ENCODE assay signal across 18 cellular contexts in the genomic region with DNA sequence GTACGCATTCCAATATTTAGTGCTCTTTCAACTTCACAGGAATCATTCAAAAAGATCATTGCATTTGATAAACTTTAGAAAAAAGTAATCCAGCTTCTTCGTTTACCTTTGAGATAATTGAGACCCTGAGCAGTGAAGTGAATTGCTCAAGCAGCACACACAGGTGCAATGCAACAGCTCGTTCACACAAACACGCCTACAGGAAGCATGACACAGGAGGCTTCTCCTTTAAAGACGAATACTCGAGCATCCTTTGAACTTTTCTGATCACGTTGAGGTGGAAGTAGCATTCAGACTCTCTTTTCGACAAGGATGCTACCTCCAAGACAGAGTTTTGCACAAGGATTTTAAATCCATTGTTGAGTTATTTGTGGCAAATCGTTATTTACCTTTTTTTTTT. TPM values are rescaled to one million over a fixed set of nuclear protein-coding genes. Genes with fewer than 3 reads are reported as not detected.
DNase-seq lines count a peak whose midpoint lies in the region; ATAC-seq and TF ChIP-seq lines count a peak whose summit lies in the region.
"Had no signal": no experiment of that assay in that cellular context is flagged by ENCODE, and none has a peak within 500 bp of the region (broad histone marks: within the 10 kb centered on the region; RNA-seq: fewer than 3 reads in every experiment).

No MANE protein-coding gene starts in this region.

- 0 out of 2 replicates have a peak overlapping the region, but pooled peaks have one; percentile 11 for H3K4me2 ChIP-seq in OCI-LY1 (ENCODE audit: low read length)

- H3K36me3 ChIP-seq in OCI-LY1 (ENCODE audit: insufficient read depth, low read length), result no peaks in the 10 kb centered on the region
- H3K36me3 ChIP-seq: right lobe of liver had no signal

- H3K9me3 Mint-ChIP-seq in activated T-helper 17 cell treated with anti-CD3 and anti-CD28 coated beads, Interleukin-2, amount 50 U/mL, for 72 hours, result no peaks in the 10 kb centered on the region
- H3K9me3 Mint-ChIP-seq in naive thymus-derived CD8-positive, alpha-beta T cell, result no peaks in the 10 kb centered on the region
- H3K9me3 Mint-ChIP-seq: H9 had no signal

- no peak overlapping the region for H3K4me3 ChIP-seq in OCI-LY1 (ENCODE audit: low read depth, low read length, poor library complexity, severe bottlenecking)
- H3K4me3 ChIP-seq: right lobe of liver had no signal

- no peaks in the 10 kb centered on the region for H4K20me1 ChIP-seq in OCI-LY1 (ENCODE audit: insufficient read depth, low read length)

- H3K9me3 ChIP-seq in OCI-LY1 (ENCODE audit: low read length), result no peaks in the 10 kb centered on the region
- H3K9me3 ChIP-seq: right lobe of liver had no signal

- no peaks in the 10 kb centered on the region for H3K27me3 Mint-ChIP-seq in activated T-helper 17 cell treated with anti-CD3 and anti-CD28 coated beads, Interleukin-2, amount 50 U/mL, for 72 hours
- H3K27me3 Mint-ChIP-seq in naive thymus-derived CD8-positive, alpha-beta T cell, result no peaks in the 10 kb centered on the region

- no peaks in the 10 kb centered on the region for H3F3A ChIP-seq in OCI-LY1 (ENCODE audit: insufficient read depth, low read length)

- POLR2A ChIA-PET in naive thymus-derived CD8-positive, alpha-beta T cell (lab: Charles Lee), result interaction anchor here (0.7 to 2.0 kb wide), 4 partner anchors 18 to 395 kb away, joined by 4 to 6 read pairs (median 6); partner anchors contain the start of genes RSU1 and TRDMT1

- no peak overlapping the region for H2AFZ ChIP-seq in OCI-LY1 (ENCODE audit: low read length)

- H3K4me1 ChIP-seq in OCI-LY1 (ENCODE audit: insufficient read depth, low read length, severe bottlenecking), result peaks cover 5% of the 10 kb centered on the region
- H3K4me1 ChIP-seq: right lobe of liver had no signal

- no peak overlapping the region for H3K9ac ChIP-seq in OCI-LY1 (ENCODE audit: low read length)

- H3K27ac ChIP-seq in OCI-LY1 (ENCODE audit: low read depth, low read length, poor library complexity, severe bottlenecking), result no peak overlapping the region
- H3K27ac ChIP-seq: right lobe of liver had no signal

- DNase-seq in activated CD4-positive, alpha-beta T cell treated with anti-CD3 and anti-CD28 coated beads for 4 hours, result peak; percentile 37 to 47
- no peak for DNase-seq in activated CD4-positive, alpha-beta T cell treated with anti-CD3 and anti-CD28 coated beads for 1 hour
- DNase-seq in naive thymus-derived CD8-positive, alpha-beta T cell, result peak in 7 of 10 donors; percentile 11 to 66 (median 28)
- no peak for DNase-seq in GF-D8 (lab: John Stamatoyannopoulos, UW)
- DNase-seq: ACHN; COR-L47; GDM1; H9; NCI-H187 treated with DMSO at 0.1 percent for 48 hours; NCI-H524; occipital lobe; right lobe of liver; stimulated activated naive B cell treated with anti-CD40 and anti-IgM and Interleukin-4, amounts not matched to agents 10 μg/mL and 1 μg/mL and 100 μg/mL, for 72 hours had no signal

- no peaks in the 10 kb centered on the region for H3K9me2 ChIP-seq in OCI-LY1 (ENCODE audit: low read depth, low read length)

- no peaks in the 10 kb centered on the region for H3K27me3 ChIP-seq in OCI-LY1 (ENCODE audit: insufficient read depth, low read length)
- H3K27me3 ChIP-seq: right lobe of liver had no signal

- no peaks in the 10 kb centered on the region for H3K36me3 Mint-ChIP-seq in activated T-helper 17 cell treated with anti-CD3 and anti-CD28 coated beads, Interleukin-2, amount 50 U/mL, for 72 hours (ENCODE audit: low read depth)
- peaks cover 0 to 9% (median 5%) of the 10 kb centered on the region in 3 donors for H3K36me3 Mint-ChIP-seq in naive thymus-derived CD8-positive, alpha-beta T cell

- H3K4me3 Mint-ChIP-seq in activated T-helper 17 cell treated with anti-CD3 and anti-CD28 coated beads, Interleukin-2, amount 50 U/mL, for 72 hours, result peak overlapping the region; percentile 44
- H3K4me3 Mint-ChIP-seq in naive thymus-derived CD8-positive, alpha-beta T cell, result peak overlapping the region; percentile 36 to 81 (median 63)
- H3K4me3 Mint-ChIP-seq: H9; stimulated activated naive B cell treated with anti-CD40 and anti-IgM and Interleukin-4, amounts not matched to agents 10 μg/mL and 1 μg/mL and 100 μg/mL, for 72 hours had no signal

- ATAC-seq in activated T-helper 17 cell treated with anti-CD3 and anti-CD28 coated beads, Interleukin-2, amount 50 U/mL, for 72 hours (replicated peaks), result peak; percentile 76
- peak; percentile 97 to 100 for ATAC-seq in naive thymus-derived CD8-positive, alpha-beta T cell
- ATAC-seq in GM21619 (IDR thresholded peaks at IDR 0.05; ENCODE audit: unreplicated experiment) (no peak), HG03025 (IDR thresholded peaks at IDR 0.05; ENCODE audit: low FRiP score, unreplicated experiment) (no peak)
- ATAC-seq: right lobe of liver; SK-N-SH treated with all-trans-retinoic acid at 6 μM for 48 hours; stimulated activated naive B cell treated with anti-CD40 and anti-IgM and Interleukin-4, amounts not matched to agents 10 μg/mL and 1 μg/mL and 100 μg/mL, for 72 hours had no signal

- peak overlapping the region; percentile 30 for H3K27ac Mint-ChIP-seq in activated T-helper 17 cell treated with anti-CD3 and anti-CD28 coated beads, Interleukin-2, amount 50 U/mL, for 72 hours
- H3K27ac Mint-ChIP-seq in naive thymus-derived CD8-positive, alpha-beta T cell, result peak overlapping the region in 9 of 10 donors; percentile 5 to 91 (median 69)
- H3K27ac Mint-ChIP-seq: H9; stimulated activated naive B cell treated with anti-CD40 and anti-IgM and Interleukin-4, amounts not matched to agents 10 μg/mL and 1 μg/mL and 100 μg/mL, for 72 hours had no signal

- H3K79me2 ChIP-seq in OCI-LY1 (ENCODE audit: insufficient read depth, low read length), result no peaks in the 10 kb centered on the region

- peaks cover 4% of the 10 kb centered on the region for H3K4me1 Mint-ChIP-seq in activated T-helper 17 cell treated with anti-CD3 and anti-CD28 coated beads, Interleukin-2, amount 50 U/mL, for 72 hours
- H3K4me1 Mint-ChIP-seq in naive thymus-derived CD8-positive, alpha-beta T cell, result peaks cover 2 to 8% (median 6%) of the 10 kb centered on the region in 4 donors
- H3K4me1 Mint-ChIP-seq: stimulated activated naive B cell treated with anti-CD40 and anti-IgM and Interleukin-4, amounts not matched to agents 10 μg/mL and 1 μg/mL and 100 μg/mL, for 72 hours had no signal

- no peak for TF ChIP-seq CTCF in OCI-LY1 (IDR thresholded peaks at IDR 0.05; ENCODE audit: low read length)

RNA-seq across cellular contexts. Expression of gene RSU1, which starts 18.0 kb away (rescaled TPM):
- total RNA-seq in activated T-helper 17 cell treated with anti-CD3 and anti-CD28 coated beads, Interleukin-2, amount 50 U/mL, for 72 hours, result 10 to 100 TPM; 56.1 to 87.8 TPM
- 10 to 100 TPM; 57.8 to 64.6 TPM for total RNA-seq in naive thymus-derived CD8-positive, alpha-beta T cell
- 100 to 1,000 TPM; 127 to 149 (median 138) TPM for polyA plus RNA-seq in naive thymus-derived CD8-positive, alpha-beta T cell

Comparison
In these comparisons a context has a peak if more than half of its experiments do, and no peak if none do; other contexts are left out.
1. DNase-seq: peak in activated CD4-positive, alpha-beta T cell treated with anti-CD3 and anti-CD28 coated beads for 4 hours (2 of 2) and naive thymus-derived CD8-positive, alpha-beta T cell (7 of 10); none in activated CD4-positive, alpha-beta T cell treated with anti-CD3 and anti-CD28 coated beads for 1 hour (single experiment) and GF-D8 (single experiment).
2. ATAC-seq: peak in activated T-helper 17 cell treated with anti-CD3 and anti-CD28 coated beads, Interleukin-2, amount 50 U/mL, for 72 hours (single experiment) and naive thymus-derived CD8-positive, alpha-beta T cell (2 of 2); none in GM21619 (single experiment) and HG03025 (single experiment).